25 cellular contexts compared by ENCODE assay signal in genomic region chr3:122931636-122932035, GRCh38.
"Had no signal": no experiment of that assay in that cellular context is flagged by ENCODE, and none has a peak within 500 bp of the region (broad histone marks: within the 10 kb centered on the region; RNA-seq: fewer than 3 reads in every experiment).

No MANE protein-coding gene starts in this region.

- H3K9me3 Mint-ChIP-seq: activated naive CD4-positive, alpha-beta T cell treated with anti-CD3 and anti-CD28 coated beads for 36 hours; activated naive CD8-positive, alpha-beta T cell treated with anti-CD3 and anti-CD28 coated beads for 36 hours; activated T-helper 1 cell treated with anti-CD3 and anti-CD28 coated beads, Interleukin-12 subunit alpha, Interleukin-12 subunit beta, Interleukin-2, Interleukin-4 antibody, amounts not matched to agents 30 ng/mL and 10 ng/mL and 1 ng/mL, durations not matched to agents 14 hours and 24 hours and 36 hours; brain; dendritic cell treated with granulocyte-macrophage colony-stimulating factor and Interleukin-4, amounts not matched to agents 40 ng/mL and 50 ng/mL, for 4 days; natural killer cell treated with Interleukin-12 subunit alpha and Interleukin-12 subunit beta and Interleukin-15 and Interleukin-18, amount 100 ng/mL, for 72 hours had no signal

- H3K4me1 Mint-ChIP-seq: activated naive CD8-positive, alpha-beta T cell treated with anti-CD3 and anti-CD28 coated beads for 36 hours had no signal

- H3K27me3 ChIP-seq: adrenal gland, ascending aorta, right atrium auricular region, spleen, tibial nerve had no signal

- H3K36me3 Mint-ChIP-seq: activated naive CD8-positive, alpha-beta T cell treated with anti-CD3 and anti-CD28 coated beads for 36 hours; natural killer cell treated with Interleukin-12 subunit alpha and Interleukin-12 subunit beta and Interleukin-15 and Interleukin-18, amount 100 ng/mL, for 72 hours had no signal

- ATAC-seq: activated CD4-positive, CD25-positive, alpha-beta regulatory T cell treated with anti-CD3 and anti-CD28 coated beads, Interleukin-2, amount 50 U/mL, for 24 hours; heart left ventricle; mucosa of descending colon; natural killer cell treated with Interleukin-12 subunit alpha and Interleukin-12 subunit beta and Interleukin-15 and Interleukin-18, amount 100 ng/mL, for 72 hours had no signal

- H3K4me3 ChIP-seq: adrenal gland, ascending aorta, heart left ventricle, left ventricle myocardium inferior, lung, mucosa of descending colon, right atrium auricular region, spleen, tibial nerve had no signal

- DNase-seq: activated CD4-positive, alpha-beta T cell treated with anti-CD3 and anti-CD28 coated beads for 48 hours; activated CD4-positive, alpha-beta T cell treated with anti-CD3 and anti-CD28 coated beads, Interleukin-2, amount 50 U/mL, for 48 hours; activated CD8-positive, alpha-beta memory T cell treated with anti-CD3 and anti-CD28 coated beads for 24 hours; activated effector memory CD4-positive, alpha-beta T cell treated with anti-CD3 and anti-CD28 coated beads, Interleukin-2, amount 50 U/mL, for 16 hours; activated naive CD4-positive, alpha-beta T cell treated with anti-CD3 and anti-CD28 coated beads for 36 hours; activated naive CD8-positive, alpha-beta T cell treated with anti-CD3 and anti-CD28 coated beads for 36 hours; adrenal gland; caudate nucleus; erythroblast; heart left ventricle; left ventricle myocardium inferior; mucosa of descending colon; stimulated activated naive CD4-positive, alpha-beta T cell; WERI-Rb-1 had no signal

- H3K9me3 ChIP-seq: adrenal gland, ascending aorta, heart left ventricle, left ventricle myocardium inferior, mucosa of descending colon, right atrium auricular region, spleen, tibial nerve had no signal

- FAIRE-seq: TTC549 had no signal

- H3K4me1 ChIP-seq: ascending aorta, right atrium auricular region, spleen had no signal

- H3K27ac Mint-ChIP-seq: activated naive CD4-positive, alpha-beta T cell treated with anti-CD3 and anti-CD28 coated beads for 36 hours; activated naive CD8-positive, alpha-beta T cell treated with anti-CD3 and anti-CD28 coated beads for 36 hours; activated T-helper 1 cell treated with anti-CD3 and anti-CD28 coated beads, Interleukin-12 subunit alpha, Interleukin-12 subunit beta, Interleukin-2, Interleukin-4 antibody, amounts not matched to agents 30 ng/mL and 10 ng/mL and 1 ng/mL, durations not matched to agents 14 hours and 24 hours and 36 hours; dendritic cell treated with granulocyte-macrophage colony-stimulating factor and Interleukin-4, amounts not matched to agents 40 ng/mL and 50 ng/mL, for 4 days; natural killer cell treated with Interleukin-12 subunit alpha and Interleukin-12 subunit beta and Interleukin-15 and Interleukin-18, amount 100 ng/mL, for 72 hours had no signal

- H3K27me3 Mint-ChIP-seq: activated naive CD8-positive, alpha-beta T cell treated with anti-CD3 and anti-CD28 coated beads for 36 hours had no signal

- H3K36me3 ChIP-seq: adrenal gland, ascending aorta, heart left ventricle, left ventricle myocardium inferior, right atrium auricular region, spleen, tibial nerve, WERI-Rb-1 had no signal

- H3K4me3 Mint-ChIP-seq: activated naive CD4-positive, alpha-beta T cell treated with anti-CD3 and anti-CD28 coated beads for 36 hours; activated naive CD8-positive, alpha-beta T cell treated with anti-CD3 and anti-CD28 coated beads for 36 hours; activated T-helper 1 cell treated with anti-CD3 and anti-CD28 coated beads, Interleukin-12 subunit alpha, Interleukin-12 subunit beta, Interleukin-2, Interleukin-4 antibody, amounts not matched to agents 30 ng/mL and 10 ng/mL and 1 ng/mL, durations not matched to agents 14 hours and 24 hours and 36 hours; dendritic cell treated with granulocyte-macrophage colony-stimulating factor and Interleukin-4, amounts not matched to agents 40 ng/mL and 50 ng/mL, for 4 days; natural killer cell treated with Interleukin-12 subunit alpha and Interleukin-12 subunit beta and Interleukin-15 and Interleukin-18, amount 100 ng/mL, for 72 hours had no signal

- H3K27ac ChIP-seq: adrenal gland, ascending aorta, heart left ventricle, left ventricle myocardium inferior, right atrium auricular region, spleen, tibial nerve, WERI-Rb-1 had no signal
